In genomic region chr22:26589367-26589844, GRCh38 we compare ENCODE assay signal across 8 cellular contexts. TPM values are rescaled to one million over a fixed set of nuclear protein-coding genes. Genes with fewer than 3 reads are reported as not detected.
DNase-seq lines count a peak whose midpoint lies in the region; ATAC-seq and TF ChIP-seq lines count a peak whose summit lies in the region.

No MANE protein-coding gene starts in this region.

- H3K27me3 ChIP-seq in BE2C, result no peaks in the 10 kb centered on the region
- H3K27me3 ChIP-seq in cardiac muscle cell, result no peaks in the 10 kb centered on the region

- H3K4me1 ChIP-seq in BE2C (no peaks in the 10 kb centered on the region; the same call in 1 of the 2 replicates), cardiac muscle cell (ENCODE audit: low read depth) (no peaks in the 10 kb centered on the region)

- H3K4me3 ChIP-seq in BE2C (ENCODE audit: low read depth, low read length), result peak overlapping the region; percentile 83
- peak overlapping the region; percentile 77 for H3K4me3 ChIP-seq in cardiac muscle cell

- H3K27ac ChIP-seq in cardiac muscle cell, result no peak overlapping the region

- intact Hi-C loops in posterior vena cava (cut with DNase I), result loop anchor here in 1 of 2 donors (10.0 kb wide), 1 partner anchor 75 kb away; the partner anchor contains the start of gene TFIP11

- TF ChIP-seq CTCF in BE2C (IDR thresholded peaks at IDR 0.05; ENCODE audit: low read depth, low read length), result no peak
- TF ChIP-seq CTCF in cardiac muscle cell (IDR thresholded peaks at IDR 0.05; ENCODE audit: low read depth, low read length), result no peak

- peak; percentile 7 for ATAC-seq in GM21619 (IDR thresholded peaks at IDR 0.05; ENCODE audit: unreplicated experiment)

- H3K36me3 ChIP-seq in BE2C (no peaks in the 10 kb centered on the region), cardiac muscle cell (no peaks in the 10 kb centered on the region)

- H3K9me3 ChIP-seq in BE2C, result no peaks in the 10 kb centered on the region
- H3K9me3 ChIP-seq in cardiac muscle cell (ENCODE audit: low read depth), result no peaks in the 10 kb centered on the region

- no peak for DNase-seq in BE2C
- peak; percentile 39 for DNase-seq in NAMALWA (ENCODE audit: low spot score)
- peak; percentile 25 for DNase-seq in activated gamma-delta T cell treated with Interleukin-2 at 50 U/mL for 16 hours
- DNase-seq in cardiac muscle cell (ENCODE audit: low read depth in 1 of 2, low spot score in 1 of 2), result peak; percentile 24 to 51
- peak; percentile 83 for DNase-seq in posterior vena cava (ENCODE audit: low spot score)
- no peak for DNase-seq in DMS79 treated with DMSO at 0.1 percent for 48 hours (lab: John Stamatoyannopoulos, UW)
- no peak for DNase-seq in NOMO-1 (lab: John Stamatoyannopoulos, UW; ENCODE audit: unreplicated experiment in 2 of 2)

RNA-seq across cellular contexts. Expression of gene TPST2, which starts 0.5 kb away (rescaled TPM):
- 23.5 TPM for polyA plus RNA-seq in BE2C (2012; ENCODE audit: insufficient read depth, insufficient read length, low read depth)
- total RNA-seq in cardiac muscle cell (27.3 and 44.2 TPM in 2 replicates), posterior vena cava (10 to 100 TPM; 24.5 to 33.8 TPM)
- 17.8 and 29.6 TPM in 2 replicates for polyA plus RNA-seq in cardiac muscle cell

RNA-seq across cellular contexts. Expression of gene CRYBB1, which starts 28.4 kb away (rescaled TPM):
- 0.71 TPM for polyA plus RNA-seq in BE2C (2012; ENCODE audit: insufficient read depth, insufficient read length, low read depth)
- 0.11 TPM in 1 of 2 replicates, not detected in the other for total RNA-seq in cardiac muscle cell
- not detected in 2 replicates for polyA plus RNA-seq in cardiac muscle cell
- total RNA-seq in posterior vena cava, result 1 to 10 TPM; 1.7 to 2.5 TPM

RNA-seq across cellular contexts. Expression of gene CRYBA4, which starts 32.4 kb away (rescaled TPM):
- polyA plus RNA-seq in BE2C (2012; ENCODE audit: insufficient read depth, insufficient read length, low read depth), result 1.7 TPM
- not detected in 2 replicates for total RNA-seq in cardiac muscle cell
- 0.34 TPM in 1 of 2 replicates, not detected in the other for polyA plus RNA-seq in cardiac muscle cell
- not detected for total RNA-seq in posterior vena cava

Comparison
In these comparisons a context has a peak if more than half of its experiments do, and no peak if none do; other contexts are left out.
1. DNase-seq: peak in NAMALWA (single experiment), activated gamma-delta T cell treated with Interleukin-2 at 50 U/mL for 16 hours (single experiment), cardiac muscle cell (2 of 2) and posterior vena cava (single experiment); none in BE2C (single experiment), DMS79 treated with DMSO at 0.1 percent for 48 hours (single experiment) and NOMO-1 (0 of 2).